8 cellular contexts compared by ENCODE assay signal in genomic region chr6:3742426-3743344, GRCh38. TPM values are rescaled to one million over a fixed set of nuclear protein-coding genes. Genes with fewer than 3 reads are reported as not detected.
DNase-seq lines count a peak whose midpoint lies in the region; ATAC-seq and TF ChIP-seq lines count a peak whose summit lies in the region.

No MANE protein-coding gene starts in this region.

- no peak overlapping the region for H2BK120ac ChIP-seq in neuronal stem cell (ENCODE audit: low read depth, low read length)

- H3K4ac ChIP-seq in neuronal stem cell (ENCODE audit: low read length): no peak overlapping the region

- peaks cover 3% of the 10 kb centered on the region for H3K79me1 ChIP-seq in neuronal stem cell (ENCODE audit: low read depth, low read length)

- H2AK5ac ChIP-seq in neuronal stem cell (ENCODE audit: low read depth, low read length): no peak overlapping the region

- H3K36me3 ChIP-seq in neuronal stem cell (replicated peaks in 1 of 2; ENCODE audit: control insufficient read depth in 2 of 2, insufficient read depth in 2 of 2, low read length in 2 of 2): peaks cover 0 to 55% of the 10 kb centered on the region in 2 donors
- peaks cover 4 to 12% of the 10 kb centered on the region in 2 donors for H3K36me3 ChIP-seq in stomach smooth muscle (ENCODE audit: control insufficient read depth in 2 of 2, insufficient read depth in 2 of 2, low read length in 2 of 2)

- no peaks in the 10 kb centered on the region for H3K27me3 Mint-ChIP-seq in activated T-helper 17 cell treated with anti-CD3 and anti-CD28 coated beads, Interleukin-2, amount 50 U/mL, for 72 hours

- TF ChIP-seq CTCF in fibroblast of the aortic adventitia (IDR thresholded peaks at IDR 0.05; ENCODE audit: insufficient read depth, low read length): peak; percentile 86

- no peak overlapping the region for H4K8ac ChIP-seq in neuronal stem cell (ENCODE audit: low read depth, low read length)

- no CpG with 5 or more reads among the region's 37 CpGs for WGBS in neuronal stem cell (ENCODE audit: extremely low coverage in 2 of 2, insufficient read length in 2 of 2, insufficient replicate concordance in 1 of 2), 2 donors

- H2BK5ac ChIP-seq in neuronal stem cell (ENCODE audit: low read length): no peak overlapping the region

- H3K9ac ChIP-seq in neuronal stem cell (ENCODE audit: low read depth, low read length, poor library complexity) (no peak overlapping the region), stomach smooth muscle (ENCODE audit: low read length in 2 of 2) (peak overlapping the region; percentile 44 to 47)

- H2AFZ ChIP-seq in neuronal stem cell (ENCODE audit: low read length): peak overlapping the region; percentile 30

- peak; percentile 97 for TF ChIP-seq RAD21 in Ishikawa (IDR thresholded peaks at IDR 0.05; ENCODE audit: low read depth)

- H4K91ac ChIP-seq in neuronal stem cell (ENCODE audit: low read depth, low read length, poor library complexity): no peak overlapping the region

- no peak overlapping the region for H3K4me2 ChIP-seq in neuronal stem cell (ENCODE audit: insufficient read depth, low read length, poor library complexity, severe bottlenecking)

- H3K23ac ChIP-seq in neuronal stem cell (ENCODE audit: low read depth, low read length, poor library complexity): no peak overlapping the region

- peak overlapping the region; percentile 82 for H3K4me3 Mint-ChIP-seq in activated T-helper 17 cell treated with anti-CD3 and anti-CD28 coated beads, Interleukin-2, amount 50 U/mL, for 72 hours

- H3K4me3 ChIP-seq in fibroblast of the aortic adventitia (ENCODE audit: low read depth, low read length): peak overlapping the region; percentile 41
- no peak overlapping the region for H3K4me3 ChIP-seq in neuronal stem cell (ENCODE audit: low read length in 2 of 2)
- peak overlapping the region; percentile 52 to 58 for H3K4me3 ChIP-seq in stomach smooth muscle (ENCODE audit: low read length in 2 of 2)

- H3K4me1 ChIP-seq in neuronal stem cell (ENCODE audit: control insufficient read depth in 2 of 2, insufficient read depth in 1 of 2, low read depth in 1 of 2, low read length in 2 of 2): peaks cover 0 to 14% of the 10 kb centered on the region in 2 donors
- H3K4me1 ChIP-seq in stomach smooth muscle (ENCODE audit: control insufficient read depth, insufficient read depth, low read length): peaks cover 69% of the 10 kb centered on the region

- H3K9me3 ChIP-seq in neuronal stem cell (replicated peaks in 1 of 2; ENCODE audit: control insufficient read depth in 2 of 2, insufficient read depth in 1 of 2, low read depth in 1 of 2, low read length in 2 of 2) (no peaks in the 10 kb centered on the region), stomach smooth muscle (ENCODE audit: control insufficient read depth in 2 of 2, low read length in 2 of 2) (no peaks in the 10 kb centered on the region)

- H3K36me3 Mint-ChIP-seq in activated T-helper 17 cell treated with anti-CD3 and anti-CD28 coated beads, Interleukin-2, amount 50 U/mL, for 72 hours (ENCODE audit: low read depth): peaks cover 6% of the 10 kb centered on the region

- H3K27me3 ChIP-seq in neuronal stem cell (ENCODE audit: control insufficient read depth in 3 of 3, insufficient read depth in 3 of 3, low read depth in 1 of 3, low read length in 3 of 3) (peaks cover 0 to 6% (median 0%) of the 10 kb centered on the region in 3 experiments), stomach smooth muscle (ENCODE audit: control insufficient read depth in 1 of 2, insufficient read depth in 2 of 2, low read length in 2 of 2) (no peaks in the 10 kb centered on the region)

- peak overlapping the region; percentile 27 for H3K14ac ChIP-seq in neuronal stem cell (ENCODE audit: low read length)

- TF ChIP-seq EP300 in Ishikawa (IDR thresholded peaks at IDR 0.05; ENCODE audit: borderline replicate concordance): no peak

- DNase-seq in CMK (ENCODE audit: low read depth): peak; percentile 45
- DNase-seq in RPMI8226: peak; percentile 96
- peak; percentile 83 for DNase-seq in fibroblast of the aortic adventitia (ENCODE audit: low read depth)
- peak; percentile 77 for DNase-seq in neuronal stem cell (ENCODE audit: low spot score)

- no peak overlapping the region for H3K18ac ChIP-seq in neuronal stem cell (ENCODE audit: low read length)

- H2BK12ac ChIP-seq in neuronal stem cell (ENCODE audit: low read length): no peak overlapping the region

- H3K27ac ChIP-seq in neuronal stem cell (replicated peaks; ENCODE audit: low read length) (no peak overlapping the region), stomach smooth muscle (ENCODE audit: low read length) (peak overlapping the region; percentile 67)

- H3K4me1 Mint-ChIP-seq in activated T-helper 17 cell treated with anti-CD3 and anti-CD28 coated beads, Interleukin-2, amount 50 U/mL, for 72 hours: peaks cover 9% of the 10 kb centered on the region

- H3K27ac Mint-ChIP-seq in activated T-helper 17 cell treated with anti-CD3 and anti-CD28 coated beads, Interleukin-2, amount 50 U/mL, for 72 hours: peak overlapping the region; percentile 83

- peak; percentile 57 for ATAC-seq in GM19467 (IDR thresholded peaks at IDR 0.05; ENCODE audit: unreplicated experiment)
- peak; percentile 90 for ATAC-seq in activated T-helper 17 cell treated with anti-CD3 and anti-CD28 coated beads, Interleukin-2, amount 50 U/mL, for 72 hours (replicated peaks)

- no peaks in the 10 kb centered on the region for H3K9me3 Mint-ChIP-seq in activated T-helper 17 cell treated with anti-CD3 and anti-CD28 coated beads, Interleukin-2, amount 50 U/mL, for 72 hours

- H2BK15ac ChIP-seq in neuronal stem cell (ENCODE audit: low read length): no peak overlapping the region

TF ChIP-seq in Ishikawa, 13 proteins besides CTCF, POLR2A, EP300 and RAD21:
- TF ChIP-seq FOXM1 (IDR thresholded peaks at IDR 0.05; ENCODE audit: borderline replicate concordance, low read depth) (no peak), YY1 (IDR thresholded peaks at IDR 0.05; ENCODE audit: low read depth) (0 out of 2 replicates have a peak, but pooled peaks have one; percentile 31), TCF12 (IDR thresholded peaks at IDR 0.05; ENCODE audit: low read depth) (0 out of 2 replicates have a peak, but pooled peaks have one; percentile 32), TAF1 (IDR thresholded peaks at IDR 0.05; ENCODE audit: low read depth) (0 out of 2 replicates have a peak, but pooled peaks have one; percentile 8)
TF ChIP-seq in Ishikawa: peak in this region for 3.

RNA-seq across cellular contexts. Expression of gene PXDC1, which starts 8.8 kb away (rescaled TPM):
- total RNA-seq in activated T-helper 17 cell treated with anti-CD3 and anti-CD28 coated beads, Interleukin-2, amount 50 U/mL, for 72 hours: 1 to 10 TPM; 5.5 to 8.3 TPM
- total RNA-seq in fibroblast of the aortic adventitia (ENCODE audit: low replicate concordance): 17.6 and 39.4 TPM in 2 replicates
- 4.4 TPM for polyA plus RNA-seq in neuronal stem cell (2013, experiment 1 of 2)
- polyA plus RNA-seq in neuronal stem cell (2013, experiment 2 of 2): 4.7 TPM

Comparison
In these comparisons a context has a peak if more than half of its experiments do, and no peak if none do; other contexts are left out.
1. DNase-seq: peak in every context shown above with its lines; median percentile 96 in RPMI8226; 83 in fibroblast of the aortic adventitia; 77 in neuronal stem cell; 45 in CMK.
2. H3K4me3 ChIP-seq: peak in fibroblast of the aortic adventitia (single experiment) and stomach smooth muscle (2 of 2); none in neuronal stem cell (0 of 2).